In the genomic region with DNA sequence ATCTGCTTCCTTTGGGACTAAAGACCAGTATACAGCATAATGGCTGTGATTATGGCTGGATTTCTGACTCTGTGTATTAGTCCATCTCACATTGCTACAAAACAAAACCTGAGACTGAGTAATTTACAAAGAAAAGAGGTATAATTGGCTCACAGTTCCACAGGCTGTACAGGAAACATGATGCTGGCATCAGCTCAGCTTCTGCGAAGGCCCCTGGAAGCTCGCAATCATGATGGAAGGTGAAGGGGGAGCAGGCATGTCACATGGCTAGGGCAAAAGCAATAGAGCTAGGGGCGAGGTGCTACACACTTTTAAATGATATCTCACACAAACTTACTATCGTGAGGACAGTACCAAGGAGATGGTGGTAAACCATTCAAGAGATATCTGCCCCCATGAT, we compare ENCODE assay signal across 8 cellular contexts.
"Had no signal": no experiment of that assay in that cellular context is flagged by ENCODE, and none has a peak within 500 bp of the region (broad histone marks: within the 10 kb centered on the region; RNA-seq: fewer than 3 reads in every experiment).

No MANE protein-coding gene starts in this region.

- FAIRE-seq: HepG2, HTR-8/SVneo, K562 had no signal

- H3K9ac ChIP-seq: KMS-11 had no signal

- H3K4me3 ChIP-seq: K562 had no signal

- H3K27ac ChIP-seq: HL-60, KMS-11 had no signal

- ATAC-seq: HepG2, K562 had no signal

- DNase-seq: IMR-90, KBM-7, KG1 had no signal

- H3K4me2 ChIP-seq: KMS-11 had no signal
